19 cellular contexts compared by ENCODE assay signal in the genomic region with DNA sequence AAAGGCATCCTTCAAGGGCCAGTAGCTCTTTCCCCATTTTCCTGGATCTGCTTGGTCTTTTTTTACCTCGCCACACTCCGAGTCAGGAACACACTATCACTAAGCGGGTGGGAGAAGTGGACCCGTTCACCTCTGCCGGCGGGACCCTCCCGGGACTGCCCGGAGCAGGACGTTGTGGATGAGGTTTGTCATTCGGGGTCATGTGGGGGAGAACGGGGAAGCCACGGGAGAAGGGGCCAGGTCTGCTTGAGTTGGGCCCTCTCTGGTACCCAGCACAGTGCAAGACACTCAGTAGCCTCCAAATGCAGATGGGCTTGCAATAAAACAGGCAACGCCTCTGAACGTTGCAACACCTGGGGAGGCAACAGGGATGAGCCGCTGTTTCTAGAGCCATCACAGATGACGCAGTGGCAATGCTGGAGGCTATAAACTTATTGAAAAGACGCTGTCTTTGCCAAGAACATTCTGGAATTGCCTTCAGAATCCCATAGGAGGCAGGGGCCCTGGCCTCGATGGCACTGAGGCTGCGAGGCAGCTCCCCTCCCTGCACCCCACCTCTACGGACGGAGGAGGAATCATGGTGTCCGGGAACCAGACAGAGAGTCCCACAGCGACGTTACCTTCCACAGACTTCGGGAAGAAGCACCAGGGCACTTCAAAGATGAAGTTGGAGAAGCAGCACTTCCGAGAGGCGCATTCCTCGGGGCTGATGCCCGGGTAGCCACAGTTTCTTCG. TPM values are rescaled to one million over a fixed set of nuclear protein-coding genes. Genes with fewer than 3 reads are reported as not detected.
DNase-seq lines count a peak whose midpoint lies in the region; ATAC-seq and TF ChIP-seq lines count a peak whose summit lies in the region.
"Had no signal": no experiment of that assay in that cellular context is flagged by ENCODE, and none has a peak within 500 bp of the region (broad histone marks: within the 10 kb centered on the region; RNA-seq: fewer than 3 reads in every experiment).

No MANE protein-coding gene starts in this region.

- DNase-seq in activated T-cell treated with anti-CD3 and anti-CD28 coated beads, Interleukin-2, amount 50 U/mL, for 24 hours, result peak; percentile 15
- DNase-seq in activated T-cell treated with anti-CD3 and anti-CD28 coated beads, Interleukin-2, amount 50 U/mL, for 4 hours, result no peak
- peak; percentile 34 for DNase-seq in activated CD8-positive, alpha-beta memory T cell treated with anti-CD3 and anti-CD28 coated beads, Interleukin-2, amount 50 U/mL, for 48 hours
- DNase-seq in mucosa of descending colon (no peak), type B pancreatic cell (ENCODE audit: extremely low spot score, unreplicated experiment) (peak; percentile 59), psoas muscle (no peak)
- DNase-seq: COR-L47, DMS79, NCI-H1105, NCI-H146, NCI-H2029 treated with DMSO at 0.1 percent for 48 hours, NCI-H2171, NCI-H345, NCI-H524 treated with DMSO at 0.1 percent for 48 hours had no signal

- H3K36me3 ChIP-seq in mucosa of descending colon (ENCODE audit: low read depth) (no peaks in the 10 kb centered on the region), psoas muscle (ENCODE audit: insufficient read depth in 1 of 2, low read depth in 1 of 2) (no peaks in the 10 kb centered on the region)

- no peak overlapping the region for H3K27ac ChIP-seq in psoas muscle

- TF ChIP-seq CTCF in mucosa of descending colon (IDR thresholded peaks at IDR 0.05) (no peak), type B pancreatic cell (conservative IDR thresholded peaks at IDR 0.05) (no peak), psoas muscle (IDR thresholded peaks at IDR 0.05) (no peak)

- H3K4me1 ChIP-seq in mucosa of descending colon (ENCODE audit: low read depth) (no peaks in the 10 kb centered on the region), psoas muscle (no peaks in the 10 kb centered on the region)

- no peaks in the 10 kb centered on the region for H3K27me3 Mint-ChIP-seq in activated T-cell treated with anti-CD3 and anti-CD28 coated beads, Interleukin-2, amount 50 U/mL, for 24 hours
- H3K27me3 Mint-ChIP-seq in activated T-cell treated with anti-CD3 and anti-CD28 coated beads, Interleukin-2, amount 50 U/mL, for 4 hours (ENCODE audit: low read depth), result no peaks in the 10 kb centered on the region
- H3K27me3 Mint-ChIP-seq in type B pancreatic cell, result peaks cover 3% of the 10 kb centered on the region

- H3K4me1 Mint-ChIP-seq in activated T-cell treated with anti-CD3 and anti-CD28 coated beads, Interleukin-2, amount 50 U/mL, for 24 hours (ENCODE audit: low read depth), result no peaks in the 10 kb centered on the region
- no peaks in the 10 kb centered on the region for H3K4me1 Mint-ChIP-seq in activated T-cell treated with anti-CD3 and anti-CD28 coated beads, Interleukin-2, amount 50 U/mL, for 4 hours (ENCODE audit: low read depth)
- no peaks in the 10 kb centered on the region for H3K4me1 Mint-ChIP-seq in type B pancreatic cell (ENCODE audit: unreplicated experiment)
- H3K4me1 Mint-ChIP-seq: CD14-positive monocyte, IgD-negative memory B cell had no signal

- H3K4me3 ChIP-seq in mucosa of descending colon, result no peak overlapping the region
- H3K4me3 ChIP-seq in psoas muscle, result no peak overlapping the region

- no peaks in the 10 kb centered on the region for H3K9me3 ChIP-seq in mucosa of descending colon
- H3K9me3 ChIP-seq in psoas muscle, result no peaks in the 10 kb centered on the region

- no peak overlapping the region for H3K4me3 Mint-ChIP-seq in activated T-cell treated with anti-CD3 and anti-CD28 coated beads, Interleukin-2, amount 50 U/mL, for 24 hours
- H3K4me3 Mint-ChIP-seq in activated T-cell treated with anti-CD3 and anti-CD28 coated beads, Interleukin-2, amount 50 U/mL, for 4 hours, result no peak overlapping the region
- no peak overlapping the region for H3K4me3 Mint-ChIP-seq in type B pancreatic cell
- H3K4me3 Mint-ChIP-seq: CD14-positive monocyte, IgD-negative memory B cell had no signal

- intact Hi-C loops in mucosa of descending colon (cut with DNase I, micrococcal nuclease) (no loop called here), psoas muscle (cut with DNase I) (no loop called here)

- no peak for ATAC-seq in activated T-cell treated with anti-CD3 and anti-CD28 coated beads, Interleukin-2, amount 50 U/mL, for 4 hours
- ATAC-seq in mucosa of descending colon, result peak; percentile 35
- no peak for ATAC-seq in psoas muscle
- ATAC-seq in HG03457 (IDR thresholded peaks at IDR 0.05; ENCODE audit: unreplicated experiment), result no peak
- ATAC-seq: Right ventricle myocardium inferior had no signal

- no peaks in the 10 kb centered on the region for H3K9me3 Mint-ChIP-seq in activated T-cell treated with anti-CD3 and anti-CD28 coated beads, Interleukin-2, amount 50 U/mL, for 24 hours
- H3K9me3 Mint-ChIP-seq in activated T-cell treated with anti-CD3 and anti-CD28 coated beads, Interleukin-2, amount 50 U/mL, for 4 hours, result no peaks in the 10 kb centered on the region
- H3K9me3 Mint-ChIP-seq in type B pancreatic cell, result no peaks in the 10 kb centered on the region
- H3K9me3 Mint-ChIP-seq: CD14-positive monocyte, IgD-negative memory B cell had no signal

- H3K36me3 Mint-ChIP-seq in activated T-cell treated with anti-CD3 and anti-CD28 coated beads, Interleukin-2, amount 50 U/mL, for 24 hours (ENCODE audit: low read depth), result no peaks in the 10 kb centered on the region
- no peaks in the 10 kb centered on the region for H3K36me3 Mint-ChIP-seq in activated T-cell treated with anti-CD3 and anti-CD28 coated beads, Interleukin-2, amount 50 U/mL, for 4 hours (ENCODE audit: insufficient read depth)
- H3K36me3 Mint-ChIP-seq in type B pancreatic cell, result no peaks in the 10 kb centered on the region
- H3K36me3 Mint-ChIP-seq: CD14-positive monocyte had no signal

- 85 to 88% (median 87%) methylated on average over 30 of the region's 30 CpGs for WGBS in psoas muscle, 3 donors

- H3K27me3 ChIP-seq in psoas muscle (ENCODE audit: insufficient read depth in 3 of 3, low read length in 2 of 3), result peaks cover 0 to 18% (median 7%) of the 10 kb centered on the region in 3 donors

- H3K27ac Mint-ChIP-seq in activated T-cell treated with anti-CD3 and anti-CD28 coated beads, Interleukin-2, amount 50 U/mL, for 24 hours, result no peak overlapping the region
- H3K27ac Mint-ChIP-seq in type B pancreatic cell, result no peak overlapping the region

RNA-seq across cellular contexts. Expression of a gene that starts 3.8 kb away (rescaled TPM):
- total RNA-seq in activated T-cell treated with anti-CD3 and anti-CD28 coated beads, Interleukin-2, amount 50 U/mL, for 4 hours, result not detected
- total RNA-seq in mucosa of descending colon (1 to 10 TPM in 2 of 3 donors, not detected in 1; 1.1 to 1.7 TPM), type B pancreatic cell (ENCODE audit: low replicate concordance) (5.2 and 11.3 TPM in 2 replicates), psoas muscle (not detected)
- not detected for polyA plus RNA-seq in psoas muscle
- total RNA-seq: H4, Right ventricle myocardium inferior had no signal
- polyA plus RNA-seq: CD14-positive monocyte, IgD-negative memory B cell had no signal

RNA-seq across cellular contexts. Expression of a gene that starts 19.3 kb away (rescaled TPM):
- under 1 TPM in 1 of 3 donors, not detected in 2; 0.82 TPM for total RNA-seq in activated T-cell treated with anti-CD3 and anti-CD28 coated beads, Interleukin-2, amount 50 U/mL, for 4 hours
- total RNA-seq in mucosa of descending colon (100 to 1,000 TPM in 1 of 3 donors, 10 to 100 TPM in 1, 1 to 10 TPM in 1; 6.0 to 206 (median 60.1) TPM), type B pancreatic cell (ENCODE audit: low replicate concordance) (42.6 and 136 TPM in 2 replicates), psoas muscle (not detected)
- under 1 TPM in 1 of 3 donors, not detected in 2; 0.16 TPM for polyA plus RNA-seq in psoas muscle
- total RNA-seq: H4, Right ventricle myocardium inferior had no signal
- polyA plus RNA-seq: CD14-positive monocyte, IgD-negative memory B cell had no signal

RNA-seq across cellular contexts. Expression of a gene that starts 31.8 kb away (rescaled TPM):
- under 1 TPM in 2 of 3 donors, not detected in 1; 0.29 to 0.96 TPM for total RNA-seq in activated T-cell treated with anti-CD3 and anti-CD28 coated beads, Interleukin-2, amount 50 U/mL, for 4 hours
- total RNA-seq in mucosa of descending colon (1,000 to 10,000 TPM in 2 of 3 donors, 100 to 1,000 TPM in 1; 614 to 2,641 (median 2,419) TPM), type B pancreatic cell (ENCODE audit: low replicate concordance) (31.5 and 183 TPM in 2 replicates), psoas muscle (1 to 10 TPM; 1.1 to 3.0 (median 2.3) TPM)
- polyA plus RNA-seq in psoas muscle, result 1 to 10 TPM in 2 of 3 donors, under 1 TPM in 1; 0.92 to 3.3 (median 2.1) TPM
- total RNA-seq: H4 had no signal
- polyA plus RNA-seq: CD14-positive monocyte, IgD-negative memory B cell had no signal

RNA-seq across cellular contexts. Expression of a gene that starts 48.8 kb away (rescaled TPM):
- 1 to 10 TPM; 2.0 to 2.6 (median 2.1) TPM for total RNA-seq in activated T-cell treated with anti-CD3 and anti-CD28 coated beads, Interleukin-2, amount 50 U/mL, for 4 hours
- under 1 TPM; 0.35 to 0.72 (median 0.69) TPM for total RNA-seq in mucosa of descending colon
- 0.74 and 1.3 TPM in 2 replicates for total RNA-seq in type B pancreatic cell (ENCODE audit: low replicate concordance)
- under 1 TPM in 1 of 4 donors, not detected in 3; 0.25 TPM for total RNA-seq in psoas muscle
- not detected for polyA plus RNA-seq in psoas muscle
- total RNA-seq: Right ventricle myocardium inferior had no signal
- polyA plus RNA-seq: IgD-negative memory B cell had no signal

RNA-seq across cellular contexts. Expression of a gene that starts 56.7 kb away (rescaled TPM):
- total RNA-seq in activated T-cell treated with anti-CD3 and anti-CD28 coated beads, Interleukin-2, amount 50 U/mL, for 4 hours, result 10 to 100 TPM in 2 of 3 donors, 1 to 10 TPM in 1; 8.8 to 13.7 (median 11.3) TPM
- total RNA-seq in mucosa of descending colon (1 to 10 TPM in 2 of 3 donors, under 1 TPM in 1; 0.60 to 2.5 (median 1.8) TPM), type B pancreatic cell (ENCODE audit: low replicate concordance) (not detected in 2 replicates), psoas muscle (under 1 TPM in 1 of 4 donors, not detected in 3; 0.21 TPM)
- polyA plus RNA-seq in psoas muscle, result under 1 TPM in 1 of 3 donors, not detected in 2; 0.06 TPM
- total RNA-seq: H4, Right ventricle myocardium inferior had no signal
- polyA plus RNA-seq: CD14-positive monocyte had no signal

Comparison
In these comparisons a context has a peak if more than half of its experiments do, and no peak if none do; other contexts are left out.
1. DNase-seq: peak in activated T-cell treated with anti-CD3 and anti-CD28 coated beads, Interleukin-2, amount 50 U/mL, for 24 hours (single experiment), activated CD8-positive, alpha-beta memory T cell treated with anti-CD3 and anti-CD28 coated beads, Interleukin-2, amount 50 U/mL, for 48 hours (single experiment) and type B pancreatic cell (single experiment); none in activated T-cell treated with anti-CD3 and anti-CD28 coated beads, Interleukin-2, amount 50 U/mL, for 4 hours (single experiment), mucosa of descending colon (0 of 3) and psoas muscle (0 of 2).